ENCODE assay signal across 8 cellular contexts in the genomic region with DNA sequence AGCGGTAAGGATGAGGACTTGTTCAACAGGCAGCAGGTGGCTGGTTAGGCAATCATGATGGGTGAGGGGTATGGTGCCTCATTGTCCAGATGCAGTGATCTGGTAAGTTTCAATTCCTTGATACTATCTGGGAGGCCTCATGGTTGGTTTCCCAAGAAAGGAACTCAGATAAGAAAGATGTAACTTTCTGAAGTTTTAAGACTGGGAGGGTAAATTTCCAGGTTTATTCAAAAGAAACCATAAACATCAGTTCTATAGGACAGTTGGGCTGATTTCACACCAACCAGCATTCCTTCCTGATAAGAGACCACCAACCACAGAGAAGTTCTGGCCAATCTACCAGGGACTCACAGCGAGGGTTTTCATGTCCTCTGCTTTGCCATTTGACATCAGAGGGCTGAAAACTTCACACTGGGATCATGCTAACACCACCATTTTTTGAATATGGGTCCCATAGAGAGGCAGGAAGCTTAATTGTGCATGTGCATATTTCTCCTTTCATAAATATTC. TPM values are rescaled to one million over a fixed set of nuclear protein-coding genes. Genes with fewer than 3 reads are reported as not detected.
DNase-seq lines count a peak whose midpoint lies in the region; ATAC-seq and TF ChIP-seq lines count a peak whose summit lies in the region.

No MANE protein-coding gene starts in this region.

- intact Hi-C loops in left ventricle myocardium inferior (cut with micrococcal nuclease), result no loop called here
- intact Hi-C loops in Right ventricle myocardium inferior (cut with DNase I), result no loop called here
- intact Hi-C loops in posterior cingulate gyrus (cut with DNase I), result no loop called here

- TF ChIP-seq POLR2A in upper lobe of left lung (IDR thresholded peaks at IDR 0.05), result no peak

- ATAC-seq in Right ventricle myocardium inferior (no peak), upper lobe of left lung (ENCODE audit: low FRiP score in 2 of 2) (no peak)

- H3K4me3 ChIP-seq in left ventricle myocardium inferior (peak overlapping the region; percentile 91), mesodermal cell (ENCODE audit: extremely low read depth, insufficient read depth, low read length, poor library complexity, severe bottlenecking) (peak overlapping the region; percentile 73), upper lobe of left lung (peak overlapping the region in 3 of 4 donors; percentile 80 to 96 (median 96))

- peak overlapping the region; percentile 96 for H3K27ac ChIP-seq in left ventricle myocardium inferior (replicated peaks)
- no peak overlapping the region for H3K27ac ChIP-seq in mesodermal cell (ENCODE audit: low read depth, low read length, severe bottlenecking)
- H3K27ac ChIP-seq in upper lobe of left lung, result peak overlapping the region in 3 of 4 donors; percentile 94 to 95 (median 94)

- TF ChIP-seq CTCF in left ventricle myocardium inferior (IDR thresholded peaks at IDR 0.05; ENCODE audit: borderline replicate concordance), result no peak
- TF ChIP-seq CTCF in upper lobe of left lung (IDR thresholded peaks at IDR 0.05), result no peak

- H3K9me3 ChIP-seq in left ventricle myocardium inferior (replicated peaks) (no peaks in the 10 kb centered on the region), mesodermal cell (ENCODE audit: control insufficient read depth, low read length) (peaks cover 24% of the 10 kb centered on the region), upper lobe of left lung (peaks cover 0 to 8% (median 3%) of the 10 kb centered on the region in 4 donors)

- H3K36me3 ChIP-seq in left ventricle myocardium inferior (peaks cover 3% of the 10 kb centered on the region), mesodermal cell (ENCODE audit: control insufficient read depth, insufficient read depth, low read length) (no peaks in the 10 kb centered on the region), upper lobe of left lung (peaks cover 0 to 3% (median 0%) of the 10 kb centered on the region in 4 donors)

- TF ChIP-seq EP300 in upper lobe of left lung (IDR thresholded peaks at IDR 0.05), result no peak

- 100% methylated on average over 1 of the region's 2 CpGs for WGBS in mesodermal cell (ENCODE audit: insufficient coverage in 2 of 2), 2 experiments
- 94 to 96% methylated on average over 2 of the region's 2 CpGs for WGBS in upper lobe of left lung, 2 donors

- peaks cover 27% of the 10 kb centered on the region for H3K4me1 ChIP-seq in left ventricle myocardium inferior
- no peaks in the 10 kb centered on the region for H3K4me1 ChIP-seq in mesodermal cell (ENCODE audit: control insufficient read depth, insufficient read depth, low read length, poor library complexity, severe bottlenecking)
- peaks cover 9 to 18% (median 15%) of the 10 kb centered on the region in 4 donors for H3K4me1 ChIP-seq in upper lobe of left lung

- DNase-seq in left ventricle myocardium inferior, result no peak
- DNase-seq in Right ventricle myocardium inferior (ENCODE audit: missing footprints), result no peak
- DNase-seq in amniotic epithelial cell (ENCODE audit: low read depth), result peak; percentile 8
- DNase-seq in upper lobe of left lung, result no peak
- DNase-seq in posterior cingulate gyrus, result no peak
- no peak for DNase-seq in stimulated activated CD8-positive, alpha-beta memory T cell treated with anti-CD3 and anti-CD28 coated beads, Interleukin-4, amount 100 ng/mL, for 48 hours
- DNase-seq in A172 (ENCODE audit: low spot score), result no peak

- H3K27me3 ChIP-seq in left ventricle myocardium inferior (ENCODE audit: low read depth) (no peaks in the 10 kb centered on the region), upper lobe of left lung (no peaks in the 10 kb centered on the region)

RNA-seq across cellular contexts. Expression of a gene that starts 0.8 kb away (rescaled TPM):
- 16.2 TPM for total RNA-seq in left ventricle myocardium inferior
- 14.5 TPM for total RNA-seq in Right ventricle myocardium inferior
- polyA plus RNA-seq in mesodermal cell (2013, experiment 1 of 2), result 11.2 TPM
- polyA plus RNA-seq in mesodermal cell (2013, experiment 2 of 2), result 12.2 TPM
- total RNA-seq in upper lobe of left lung, result 10 to 100 TPM; 20.4 to 51.3 (median 26.3) TPM
- 31.0 and 33.9 TPM in 2 replicates for total RNA-seq in A172 (2014; rRNA removed; shearing (Covaris generic))

RNA-seq across cellular contexts. Expression of a gene that starts 57.7 kb away (rescaled TPM):
- total RNA-seq in left ventricle myocardium inferior (7.8 TPM), Right ventricle myocardium inferior (6.5 TPM), upper lobe of left lung (10 to 100 TPM in 4 of 6 donors, 1 to 10 TPM in 2; 8.1 to 32.1 (median 17.0) TPM)
- polyA plus RNA-seq in mesodermal cell (2013, experiment 1 of 2), result 4.1 TPM
- polyA plus RNA-seq in mesodermal cell (2013, experiment 2 of 2), result 2.3 TPM
- total RNA-seq in A172 (2014; rRNA removed; shearing (Covaris generic)), result 0.71 and 0.89 TPM in 2 replicates
